Comparison of ENCODE assay signal across 28 cellular contexts in genomic region chr6:160353950-160354496, GRCh38. TPM values are rescaled to one million over a fixed set of nuclear protein-coding genes. Genes with fewer than 3 reads are reported as not detected.
"Had no signal": no experiment of that assay in that cellular context is flagged by ENCODE, and none has a peak within 500 bp of the region (broad histone marks: within the 10 kb centered on the region; RNA-seq: fewer than 3 reads in every experiment).

No MANE protein-coding gene starts in this region.

- H3K9me3 ChIP-seq: esophagus squamous epithelium, left ventricle myocardium inferior, lower lobe of right lung, neutrophil, pancreas, suprapubic skin, thyroid gland, upper lobe of right lung, uterus had no signal

- H3K27ac ChIP-seq: left ventricle myocardium inferior, lower lobe of right lung, neutrophil, pancreas, suprapubic skin, thyroid gland, upper lobe of right lung, uterus had no signal

- H3K4me1 ChIP-seq: pancreas, suprapubic skin, uterus had no signal

- H3K4me3 ChIP-seq: esophagus squamous epithelium, left ventricle myocardium inferior, lower lobe of right lung, pancreas, suprapubic skin, thyroid gland, upper lobe of right lung, uterus had no signal

- DNase-seq: cortex of kidney; effector memory CD8-positive, alpha-beta T cell; erythroblast; esophagus squamous epithelium; foreskin melanocyte; hypothalamus; immature natural killer cell; islet precursor cell; kidney glomerular epithelial cell; left colon; left ventricle myocardium inferior; lower lobe of right lung; natural killer cell; pancreas; stimulated activated CD4-positive, alpha-beta T cell treated with anti-CD3 and anti-CD28 coated beads, Interleukin-12 subunit alpha, Interleukin-12 subunit beta, amount 100 ng/mL, for 4 hours; stimulated activated CD4-positive, alpha-beta T cell treated with anti-CD3 and anti-CD28 coated beads, Interleukin-1b, Interleukin-23, amount 100 ng/mL, for 48 hours; stimulated activated CD4-positive, alpha-beta T cell treated with anti-CD3 and anti-CD28 coated beads, Interleukin-4, amount 100 ng/mL, for 1 hour; stimulated activated CD8-positive, alpha-beta memory T cell treated with anti-CD3 and anti-CD28 coated beads, Interleukin-4, amount 100 ng/mL, for 48 hours; stimulated activated naive CD4-positive, alpha-beta T cell; stimulated activated naive CD8-positive, alpha-beta T cell treated with anti-CD3 and anti-CD28 coated beads, Interleukin-15, amount 100 ng/mL, for 72 hours; thyroid gland; upper lobe of right lung; uterus had no signal

- H3K27me3 ChIP-seq: suprapubic skin, thyroid gland, uterus had no signal

- FAIRE-seq: endometrium, pancreas had no signal

- ATAC-seq: effector memory CD8-positive, alpha-beta T cell; left colon; natural killer cell; pancreas; stimulated activated naive CD8-positive, alpha-beta T cell treated with anti-CD3 and anti-CD28 coated beads, Interleukin-15, amount 100 ng/mL, for 72 hours had no signal

- H3K36me3 ChIP-seq: esophagus squamous epithelium, left ventricle myocardium inferior, lower lobe of right lung, neutrophil, pancreas, suprapubic skin, thyroid gland, upper lobe of right lung, uterus had no signal

RNA-seq across cellular contexts. Expression of gene SLC22A3, which starts 5.8 kb away (rescaled TPM):
- total RNA-seq: dermis microvascular lymphatic vessel endothelial cell, mononuclear cell, natural killer cell had no signal
